ENCODE assay signal across 8 cellular contexts in the genomic region with DNA sequence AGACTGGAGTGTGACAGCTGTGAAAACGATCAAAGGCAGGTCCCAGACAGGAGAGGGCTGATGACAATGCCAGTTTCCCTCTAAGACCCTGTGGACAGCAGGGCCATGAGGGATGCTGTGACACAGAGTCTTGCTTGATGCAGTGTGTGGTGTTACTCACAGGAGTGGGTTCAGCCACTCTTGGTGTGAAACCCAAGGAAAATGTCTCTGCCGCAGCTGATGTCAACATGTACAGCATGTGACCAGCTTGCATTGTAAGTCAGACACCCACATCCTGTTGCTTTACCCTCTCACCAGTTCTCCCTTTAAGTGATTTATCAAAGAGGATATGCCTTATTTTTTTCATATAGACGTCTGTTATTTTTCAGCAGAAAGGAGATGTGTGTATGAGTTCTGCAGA.
DNase-seq lines count a peak whose midpoint lies in the region; ATAC-seq and TF ChIP-seq lines count a peak whose summit lies in the region.

No MANE protein-coding gene starts in this region.

- no peak overlapping the region for H3K9ac ChIP-seq in H9 (ENCODE audit: extremely low read depth, insufficient read length, low read length)

- peak; percentile 20 for DNase-seq in COLO829 (ENCODE audit: low spot score)
- DNase-seq in NCI-H1930 (lab: John Stamatoyannopoulos, UW): peak; percentile 3 to 22
- peak; percentile 72 to 88 for DNase-seq in activated CD8-positive, alpha-beta memory T cell treated with anti-CD3 and anti-CD28 coated beads for 4 hours (ENCODE audit: low read depth in 2 of 2)
- peak; percentile 79 for DNase-seq in foreskin melanocyte
- peak; percentile 88 for DNase-seq in stimulated activated CD4-positive, alpha-beta T cell treated with anti-CD3 and anti-CD28 coated beads, Interleukin-1b, Interleukin-23, amount 100 ng/mL, for 48 hours
- DNase-seq in OCI-M1 (lab: John Stamatoyannopoulos, UW): no peak
- no peak for DNase-seq in H9

- H3K79me1 ChIP-seq in H9 (ENCODE audit: insufficient read depth, low read depth, low read length, poor library complexity, severe bottlenecking): no peaks in the 10 kb centered on the region

- H4K91ac ChIP-seq in H9 (ENCODE audit: insufficient read length, low read depth, low read length): no peak overlapping the region

- H2BK12ac ChIP-seq in H9 (ENCODE audit: insufficient read length, low read depth, low read length): no peak overlapping the region

- peaks cover 0 to 5% of the 10 kb centered on the region in 2 experiments; a peak in 2 of 5 replicates for H3K9me3 Mint-ChIP-seq in H9

- no peak overlapping the region for H4K8ac ChIP-seq in H9 (replicated peaks; ENCODE audit: insufficient read length, low read depth, low read length)

- no peak overlapping the region for H2BK5ac ChIP-seq in H9 (ENCODE audit: insufficient read length, low read length)

- H4K20me1 ChIP-seq in H9 (ENCODE audit: control insufficient read depth, insufficient read depth, insufficient read length): no peaks in the 10 kb centered on the region

- no peak overlapping the region for H3K27ac Mint-ChIP-seq in H9

- no peak overlapping the region for H3K56ac ChIP-seq in H9 (ENCODE audit: insufficient read length, low read depth, low read length)

- H3K4me1 Mint-ChIP-seq in H9: no peaks in the 10 kb centered on the region

- H3K27me3 Mint-ChIP-seq in H9 (ENCODE audit: low read depth): no peaks in the 10 kb centered on the region

- peaks cover 0 to 4% (median 0%) of the 10 kb centered on the region in 3 experiments; a peak in 1 of 7 replicates for H3K36me3 Mint-ChIP-seq in H9 (ENCODE audit: insufficient read depth in 1 of 3, low read depth in 3 of 3)

- H3K9me3 ChIP-seq in H9 (ENCODE audit: control insufficient read depth, low read depth, low read length): no peaks in the 10 kb centered on the region

- no peak overlapping the region for H3K14ac ChIP-seq in H9 (ENCODE audit: insufficient read depth, low read length)

- H2BK15ac ChIP-seq in H9 (ENCODE audit: low read depth, low read length): no peak overlapping the region

- ATAC-seq in GM21576 (IDR thresholded peaks at IDR 0.05; ENCODE audit: unreplicated experiment): peak; percentile 79

- no peaks in the 10 kb centered on the region for H3K27me3 ChIP-seq in H9 (ENCODE audit: insufficient read depth, low read length)

- no peak overlapping the region for H3K4me3 Mint-ChIP-seq in H9

- TF ChIP-seq CTCF in H9 (conservative IDR thresholded peaks at IDR 0.05): no peak

- no CpG with 5 or more reads among the region's 3 CpGs for WGBS in H9 (ENCODE audit: extremely low coverage, insufficient read length, low lambda C conversion rate)

- H4K5ac ChIP-seq in H9 (ENCODE audit: insufficient read length, low read depth, low read length): no peak overlapping the region

- no peak overlapping the region for H3K27ac ChIP-seq in H9 (ENCODE audit: insufficient read length, low read depth, low read length)

- no peak overlapping the region for H3K18ac ChIP-seq in H9 (ENCODE audit: insufficient read length, low read depth, low read length)

- H3K23ac ChIP-seq in H9 (ENCODE audit: insufficient read length, low read depth, low read length): no peak overlapping the region

- no peaks in the 10 kb centered on the region for H3K4me1 ChIP-seq in H9 (ENCODE audit: insufficient read depth, low read length)

- no peaks in the 10 kb centered on the region for H3K79me2 ChIP-seq in H9 (ENCODE audit: insufficient read depth, low read length)

- H3K4me2 ChIP-seq in H9 (ENCODE audit: insufficient read depth, insufficient read length, low read length): no peak overlapping the region

- H2AFZ ChIP-seq in H9 (ENCODE audit: low read length): no peak overlapping the region

- no peak overlapping the region for H2AK5ac ChIP-seq in H9 (ENCODE audit: insufficient read length, low read length)

- no peak overlapping the region for H2BK120ac ChIP-seq in H9 (ENCODE audit: low read depth, low read length, poor library complexity, severe bottlenecking)

- no peak overlapping the region for H3T11ph ChIP-seq in H9 (ENCODE audit: low read length)

- no peaks in the 10 kb centered on the region for H3K23me2 ChIP-seq in H9 (ENCODE audit: insufficient read length, low read depth, low read length, poor library complexity, severe bottlenecking)

- no peak overlapping the region for H3K4ac ChIP-seq in H9 (ENCODE audit: low read depth, low read length)

- H2BK20ac ChIP-seq in H9 (ENCODE audit: low read depth, low read length, poor library complexity, severe bottlenecking): no peak overlapping the region

Comparison
In these comparisons a context has a peak if more than half of its experiments do, and no peak if none do; other contexts are left out.
1. DNase-seq: peak in COLO829 (single experiment), NCI-H1930 (2 of 2), activated CD8-positive, alpha-beta memory T cell treated with anti-CD3 and anti-CD28 coated beads for 4 hours (2 of 2), foreskin melanocyte (single experiment) and stimulated activated CD4-positive, alpha-beta T cell treated with anti-CD3 and anti-CD28 coated beads, Interleukin-1b, Interleukin-23, amount 100 ng/mL, for 48 hours (single experiment); none in OCI-M1 (single experiment) and H9 (single experiment).